In the genomic region with DNA sequence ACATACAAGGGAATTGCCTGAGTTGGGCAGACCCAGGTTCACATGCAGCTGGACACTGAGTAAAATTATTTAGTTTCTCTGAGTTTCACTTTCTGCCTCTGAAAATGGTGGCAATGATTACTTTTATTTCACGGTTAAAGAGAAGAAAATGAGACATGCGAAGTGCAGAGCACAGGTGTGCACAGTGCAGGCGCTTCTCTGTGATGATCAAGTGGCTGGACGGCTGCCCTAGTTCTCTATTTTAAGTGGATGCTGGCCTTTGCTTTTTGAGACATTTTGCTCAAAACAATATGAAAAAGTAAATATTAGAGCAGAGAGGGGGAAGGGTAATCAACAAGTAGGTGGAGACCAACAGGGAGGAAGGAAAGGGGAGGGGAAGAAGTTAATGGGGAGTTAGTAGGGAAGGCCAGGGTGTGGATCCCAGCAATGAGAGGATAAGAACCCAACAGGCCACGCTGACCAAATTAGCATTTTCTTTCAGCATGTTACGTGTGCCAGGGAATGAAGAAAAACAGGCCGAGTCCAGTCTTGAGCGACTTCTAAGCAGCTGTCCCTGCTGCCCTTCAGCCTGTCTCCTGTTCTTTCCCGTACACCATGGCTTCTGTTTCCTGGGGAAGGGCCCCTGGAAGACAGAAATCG, we compare ENCODE assay signal across 9 cellular contexts. TPM values are rescaled to one million over a fixed set of nuclear protein-coding genes. Genes with fewer than 3 reads are reported as not detected.
DNase-seq lines count a peak whose midpoint lies in the region; ATAC-seq lines count a peak whose summit lies in the region.
"Had no signal": no experiment of that assay in that cellular context is flagged by ENCODE, and none has a peak within 500 bp of the region (broad histone marks: within the 10 kb centered on the region; RNA-seq: fewer than 3 reads in every experiment).

No MANE protein-coding gene starts in this region.

- peak overlapping the region; percentile 44 for H3K27ac ChIP-seq in HUES48 (ENCODE audit: low read depth, low read length)

- H3K4me3 Mint-ChIP-seq in stimulated activated naive B cell treated with anti-CD40 and anti-IgM and Interleukin-4, amounts not matched to agents 10 μg/mL and 1 μg/mL and 100 μg/mL, for 72 hours = no peak overlapping the region
- H3K4me3 Mint-ChIP-seq in activated naive CD4-positive, alpha-beta T cell treated with anti-CD3 and anti-CD28 coated beads, Interleukin-2, amount 10 ng/mL, durations not matched to agents 7 days and 5 days = no peak overlapping the region
- H3K4me3 Mint-ChIP-seq: T-helper 2 cell treated with Interferon-gamma antibody and Interleukin-4, amounts not matched to agents 5 μg/mL and 100 μg/mL, for 36 hours had no signal

- no peak for ATAC-seq in stimulated activated naive B cell treated with anti-CD40 and anti-IgM and Interleukin-4, amounts not matched to agents 10 μg/mL and 1 μg/mL and 100 μg/mL, for 72 hours (replicated peaks)
- ATAC-seq in GM18909 (IDR thresholded peaks at IDR 0.05; ENCODE audit: poor library complexity, unreplicated experiment) (no peak), HG02678 (IDR thresholded peaks at IDR 0.05; ENCODE audit: unreplicated experiment) (no peak)
- no peak for ATAC-seq in activated naive CD4-positive, alpha-beta T cell treated with anti-CD3 and anti-CD28 coated beads, Interleukin-2, amount 50 U/mL, for 72 hours

- DNase-seq in medulla oblongata (ENCODE audit: extremely low spot score) = peak; percentile 78
- DNase-seq in stimulated activated naive B cell treated with anti-CD40 and anti-IgM and Interleukin-4, amounts not matched to agents 10 μg/mL and 1 μg/mL and 100 μg/mL, for 72 hours = no peak
- no peak for DNase-seq in activated naive CD4-positive, alpha-beta T cell treated with anti-CD3 and anti-CD28 coated beads, Interleukin-2, amount 50 U/mL, for 72 hours (ENCODE audit: low spot score in 2 of 2)
- no peak for DNase-seq in activated naive CD4-positive, alpha-beta T cell treated with anti-CD3 and anti-CD28 coated beads, Interleukin-2, amount 10 ng/mL, durations not matched to agents 7 days and 5 days

- H3K36me3 Mint-ChIP-seq in stimulated activated naive B cell treated with anti-CD40 and anti-IgM and Interleukin-4, amounts not matched to agents 10 μg/mL and 1 μg/mL and 100 μg/mL, for 72 hours = peaks cover 21 to 46% of the 10 kb centered on the region in 2 donors
- peaks cover 0 to 8% of the 10 kb centered on the region in 2 donors for H3K36me3 Mint-ChIP-seq in activated naive CD4-positive, alpha-beta T cell treated with anti-CD3 and anti-CD28 coated beads, Interleukin-2, amount 50 U/mL, for 72 hours
- H3K36me3 Mint-ChIP-seq in activated naive CD4-positive, alpha-beta T cell treated with anti-CD3 and anti-CD28 coated beads, Interleukin-2, amount 10 ng/mL, durations not matched to agents 7 days and 5 days = peaks cover 36% of the 10 kb centered on the region

- H3K4me3 ChIP-seq in HUES48 (ENCODE audit: low read depth, low read length) = no peak overlapping the region
- H3K4me3 ChIP-seq in endocrine pancreas (ENCODE audit: control insufficient read depth, insufficient read depth, low read length) = peak overlapping the region; percentile 45

- H3K36me3 ChIP-seq in HUES48 (ENCODE audit: control insufficient read depth, insufficient read depth, low read length) (no peaks in the 10 kb centered on the region), endocrine pancreas (ENCODE audit: control insufficient read depth, insufficient read depth, low read length) (no peaks in the 10 kb centered on the region)

- H3K4me1 ChIP-seq in HUES48 (ENCODE audit: control insufficient read depth, insufficient read depth, low read length) (peaks cover 16% of the 10 kb centered on the region), endocrine pancreas (ENCODE audit: control insufficient read depth, insufficient read depth, low read length) (peaks cover 7% of the 10 kb centered on the region)

- H3K9ac ChIP-seq in HUES48 (ENCODE audit: low read depth, low read length) (no peak overlapping the region), endocrine pancreas (ENCODE audit: control insufficient read depth, insufficient read depth, low read length) (no peak overlapping the region)

- CTCF ChIA-PET in activated naive CD4-positive, alpha-beta T cell treated with anti-CD3 and anti-CD28 coated beads, Interleukin-2, amount 10 ng/mL, durations not matched to agents 7 days and 5 days (lab: Charles Lee) = no interaction called here

- H3K27ac Mint-ChIP-seq in stimulated activated naive B cell treated with anti-CD40 and anti-IgM and Interleukin-4, amounts not matched to agents 10 μg/mL and 1 μg/mL and 100 μg/mL, for 72 hours = peak overlapping the region; percentile 89
- H3K27ac Mint-ChIP-seq in activated naive CD4-positive, alpha-beta T cell treated with anti-CD3 and anti-CD28 coated beads, Interleukin-2, amount 50 U/mL, for 72 hours = peak overlapping the region in 1 of 2 donors; percentile 57
- H3K27ac Mint-ChIP-seq in activated naive CD4-positive, alpha-beta T cell treated with anti-CD3 and anti-CD28 coated beads, Interleukin-2, amount 10 ng/mL, durations not matched to agents 7 days and 5 days = no peak overlapping the region
- H3K27ac Mint-ChIP-seq: T-helper 2 cell treated with Interferon-gamma antibody and Interleukin-4, amounts not matched to agents 5 μg/mL and 100 μg/mL, for 36 hours had no signal

- H3K27me3 ChIP-seq in HUES48 (ENCODE audit: control insufficient read depth, insufficient read depth, low read length) (no peaks in the 10 kb centered on the region), endocrine pancreas (ENCODE audit: control insufficient read depth, insufficient read depth, low read length) (no peaks in the 10 kb centered on the region)

- H3K27me3 Mint-ChIP-seq in stimulated activated naive B cell treated with anti-CD40 and anti-IgM and Interleukin-4, amounts not matched to agents 10 μg/mL and 1 μg/mL and 100 μg/mL, for 72 hours = no peaks in the 10 kb centered on the region
- no peaks in the 10 kb centered on the region for H3K27me3 Mint-ChIP-seq in activated naive CD4-positive, alpha-beta T cell treated with anti-CD3 and anti-CD28 coated beads, Interleukin-2, amount 10 ng/mL, durations not matched to agents 7 days and 5 days

- H3K4me1 Mint-ChIP-seq in stimulated activated naive B cell treated with anti-CD40 and anti-IgM and Interleukin-4, amounts not matched to agents 10 μg/mL and 1 μg/mL and 100 μg/mL, for 72 hours = peaks cover 42 to 70% of the 10 kb centered on the region in 2 donors
- H3K4me1 Mint-ChIP-seq in activated naive CD4-positive, alpha-beta T cell treated with anti-CD3 and anti-CD28 coated beads, Interleukin-2, amount 10 ng/mL, durations not matched to agents 7 days and 5 days = peaks cover 35% of the 10 kb centered on the region

- no peaks in the 10 kb centered on the region for H3K9me3 Mint-ChIP-seq in stimulated activated naive B cell treated with anti-CD40 and anti-IgM and Interleukin-4, amounts not matched to agents 10 μg/mL and 1 μg/mL and 100 μg/mL, for 72 hours
- no peaks in the 10 kb centered on the region for H3K9me3 Mint-ChIP-seq in activated naive CD4-positive, alpha-beta T cell treated with anti-CD3 and anti-CD28 coated beads, Interleukin-2, amount 50 U/mL, for 72 hours
- H3K9me3 Mint-ChIP-seq in activated naive CD4-positive, alpha-beta T cell treated with anti-CD3 and anti-CD28 coated beads, Interleukin-2, amount 10 ng/mL, durations not matched to agents 7 days and 5 days = no peaks in the 10 kb centered on the region
- H3K9me3 Mint-ChIP-seq: T-helper 2 cell treated with Interferon-gamma antibody and Interleukin-4, amounts not matched to agents 5 μg/mL and 100 μg/mL, for 36 hours had no signal

- H3K9me3 ChIP-seq in HUES48 (ENCODE audit: control insufficient read depth, insufficient read depth, low read length) (no peaks in the 10 kb centered on the region), endocrine pancreas (ENCODE audit: control insufficient read depth, low read length) (no peaks in the 10 kb centered on the region)

RNA-seq across cellular contexts. Expression of gene SNX18, which starts 16.1 kb away (rescaled TPM):
- total RNA-seq in activated naive CD4-positive, alpha-beta T cell treated with anti-CD3 and anti-CD28 coated beads, Interleukin-2, amount 50 U/mL, for 72 hours = 1 to 10 TPM; 3.8 to 4.6 TPM
